29 cellular contexts compared by ENCODE assay signal in genomic region chr2:194907569-194907968, GRCh38.
"Had no signal": no experiment of that assay in that cellular context is flagged by ENCODE, and none has a peak within 500 bp of the region (broad histone marks: within the 10 kb centered on the region; RNA-seq: fewer than 3 reads in every experiment).

No MANE protein-coding gene starts in this region.

- H3K36me3 ChIP-seq: SJCRH30 had no signal

- H3K4me3 ChIP-seq: PC-9, SJCRH30, SK-N-MC had no signal

- H3K9ac ChIP-seq: KMS-11 had no signal

- H3K27ac ChIP-seq: KMS-11, PC-9, RWPE1, SJCRH30, SK-N-MC had no signal

- DNase-seq: Karpas-422, MM.1S, MV-4-11, NCI-H1092, NCI-H1105, NCI-H1417 treated with DMSO at 0.1 percent for 48 hours, NCI-H1436 treated with DMSO at 0.1 percent for 48 hours, NCI-H1694 treated with DMSO at 0.1 percent for 48 hours, NCI-H187 treated with DMSO at 0.1 percent for 48 hours, NCI-H2029, NCI-H2081, NCI-H2107, NCI-H2171, NCI-H226, NCI-H446 treated with DMSO at 0.1 percent for 48 hours, NCI-H510A, NCI-H524, NCI-H526, NCI-H69, NCI-H748 treated with DMSO at 0.1 percent for 48 hours, NCI-H82, PC-9, SHP77, SIG-M5, SJCRH30, T-cell had no signal

- H3K4me2 ChIP-seq: KMS-11, PC-9 had no signal

- H2AFZ ChIP-seq: PC-9 had no signal

- H3K9me3 ChIP-seq: SJCRH30 had no signal

- H3K27me3 ChIP-seq: SJCRH30 had no signal

- H3K4me1 ChIP-seq: SJCRH30 had no signal
